2 cellular contexts compared by ENCODE assay signal in genomic region chr12:56716933-56717880, GRCh38.
TF ChIP-seq lines count a peak whose summit lies in the region.

No MANE protein-coding gene starts in this region.

TF ChIP-seq in Ishikawa, 13 proteins besides CTCF, POLR2A, EP300 and RAD21:
- TF ChIP-seq ZBTB7A (IDR thresholded peaks at IDR 0.05; ENCODE audit: low read depth) (0 out of 2 replicates have a peak, but pooled peaks have one; percentile 31), TEAD4 (IDR thresholded peaks at IDR 0.05) (no peak)

TF ChIP-seq in K562, 482 proteins besides CTCF, POLR2A, EP300 and RAD21:
- TF ChIP-seq POLR2G (IDR thresholded peaks at IDR 0.05; ENCODE audit: low read depth, low read length) (peak; percentile 38; the same call in 1 of the 2 replicates), IFI16 (CRISPR knock-in tag; IDR thresholded peaks at IDR 0.05) (no peak), RBFOX2 (IDR thresholded peaks at IDR 0.05; ENCODE audit: low read depth, low read length) (peak; percentile 55)
TF ChIP-seq in K562: peak in this region for 2.
